ENCODE assay signal across 11 cellular contexts in genomic region chr11:84800755-84801346, GRCh38.
A peak's percentile ranks its signal among the peaks of the same experiment; 100 is the strongest.
DNase-seq lines count a peak whose midpoint lies in the region; ATAC-seq and TF ChIP-seq lines count a peak whose summit lies in the region.
"Had no signal": no experiment of that assay in that cellular context is flagged by ENCODE, and none has a peak within 500 bp of the region (broad histone marks: within the 10 kb centered on the region; RNA-seq: fewer than 3 reads in every experiment).

No MANE protein-coding gene starts in this region.

- peak; percentile 39 for DNase-seq in GM23338 (ENCODE audit: low spot score)
- DNase-seq in SHP77 (lab: John Stamatoyannopoulos, UW) = peak; percentile 21 to 34
- peak; percentile 24 for DNase-seq in glomerular visceral epithelial cell (ENCODE audit: extremely low spot score)
- no peak for DNase-seq in posterior cingulate gyrus
- no peak for DNase-seq in C1 segment of cervical spinal cord (lab: John Stamatoyannopoulos, UW)
- DNase-seq in left ventricle myocardium superior = no peak
- DNase-seq in HUDEP-2 (lab: John Stamatoyannopoulos, UW; ENCODE audit: unreplicated experiment in 76 of 76) = no peak
- DNase-seq: activated CD8-positive, alpha-beta memory T cell treated with anti-CD3 and anti-CD28 coated beads, Interleukin-2, amount 50 U/mL, for 4 hours; NCI-H1930; spleen had no signal

- H3F3A ChIP-seq in GM23338 (replicated peaks; ENCODE audit: low read depth) = no peaks in the 10 kb centered on the region

- H3K4me3 ChIP-seq in GM23338 = no peak overlapping the region
- H3K4me3 ChIP-seq: spleen had no signal

- no peaks in the 10 kb centered on the region for H3K36me3 ChIP-seq in GM23338 (ENCODE audit: insufficient read depth)
- H3K36me3 ChIP-seq: spleen had no signal

- H3K27me3 ChIP-seq in GM23338 (ENCODE audit: insufficient read depth) = no peaks in the 10 kb centered on the region
- H3K27me3 ChIP-seq: spleen had no signal

- H3K27ac ChIP-seq in 22Rv1 (no peak overlapping the region), GM23338 (ENCODE audit: low read depth) (no peak overlapping the region)
- H3K27ac ChIP-seq: spleen had no signal

- H3K4me1 ChIP-seq in GM23338 (ENCODE audit: insufficient read depth) = no peaks in the 10 kb centered on the region
- H3K4me1 ChIP-seq: spleen had no signal

- no peak overlapping the region for H3K4me2 ChIP-seq in GM23338

- ATAC-seq in GM23338 = no peak
- ATAC-seq in left ventricle myocardium superior = no peak

- H3K9me2 ChIP-seq in GM23338 (ENCODE audit: insufficient read depth) = no peaks in the 10 kb centered on the region

- intact Hi-C loops in posterior cingulate gyrus (cut with DNase I) = loop anchor here (2.0 kb wide), 1 partner anchor 790 kb away; no protein-coding TSS in a partner anchor
- intact Hi-C loops in left ventricle myocardium superior (cut with micrococcal nuclease) = no loop called here

- H3K27ac Mint-ChIP-seq in GM23338 = no peak overlapping the region

- H4K20me1 ChIP-seq in GM23338 (replicated peaks; ENCODE audit: insufficient read depth) = no peaks in the 10 kb centered on the region

- no peaks in the 10 kb centered on the region for H3K27me3 Mint-ChIP-seq in GM23338 (ENCODE audit: insufficient read depth, low read depth, poor library complexity)

- no peaks in the 10 kb centered on the region for H3K4me1 Mint-ChIP-seq in GM23338

- peaks cover 7% of the 10 kb centered on the region for H3K9me3 Mint-ChIP-seq in GM23338

- peaks cover 9% of the 10 kb centered on the region; the same call in 2 of the 3 replicates for H3K36me3 Mint-ChIP-seq in GM23338 (ENCODE audit: low read depth)

- H3K79me2 ChIP-seq in GM23338 (replicated peaks; ENCODE audit: insufficient read depth) = no peaks in the 10 kb centered on the region

- TF ChIP-seq CTCF in 22Rv1 (IDR thresholded peaks at IDR 0.05) (peak; percentile 58), GM23338 (conservative IDR thresholded peaks at IDR 0.05; ENCODE audit: low read depth in 2 of 2) (peak; percentile 43 to 52)

- no peak overlapping the region for H3K4me3 Mint-ChIP-seq in GM23338

- H2AFZ ChIP-seq in GM23338 = no peak overlapping the region

TF ChIP-seq in GM23338, 12 proteins besides CTCF, POLR2A, EP300 and RAD21:
- TF ChIP-seq ZNF462 (CRISPR knock-in tag; IDR thresholded peaks at IDR 0.05) (no peak), EZH2phosphoT487 (IDR thresholded peaks at IDR 0.05; ENCODE audit: unreplicated experiment) (no peak), STAT1 (IDR thresholded peaks at IDR 0.05; ENCODE audit: unreplicated experiment) (no peak), ZNF331 (CRISPR knock-in tag; IDR thresholded peaks at IDR 0.05; ENCODE audit: low read depth) (no peak), REST (IDR thresholded peaks at IDR 0.05; ENCODE audit: unreplicated experiment) (no peak), JUNB (IDR thresholded peaks at IDR 0.05; ENCODE audit: unreplicated experiment) (no peak), ZNF114 (CRISPR knock-in tag; IDR thresholded peaks at IDR 0.05) (no peak)

Comparison
In these comparisons a context has a peak if more than half of its experiments do, and no peak if none do; other contexts are left out.
1. DNase-seq: peak in GM23338 (single experiment), SHP77 (2 of 2) and glomerular visceral epithelial cell (single experiment); none in posterior cingulate gyrus (0 of 10), C1 segment of cervical spinal cord (0 of 14), left ventricle myocardium superior (single experiment) and HUDEP-2 (0 of 76).